In genomic region chr19:37779139-37780035, GRCh38 we compare ENCODE assay signal across 8 cellular contexts. TPM values are rescaled to one million over a fixed set of nuclear protein-coding genes. Genes with fewer than 3 reads are reported as not detected.
DNase-seq lines count a peak whose midpoint lies in the region; TF ChIP-seq lines count a peak whose summit lies in the region.

Gene ZNF573 (minus strand): TSS chr19:37779586. CDS start chr19:37773729, 5,857 bp downstream.

- DNase-seq in GDM1 (lab: John Stamatoyannopoulos, UW) = peak; percentile 84
- peak; percentile 94 for DNase-seq in NAMALWA (ENCODE audit: low spot score)
- DNase-seq in SK-MEL-5 (ENCODE audit: low read depth, low spot score) = peak; percentile 84
- peak; percentile 89 for DNase-seq in activated naive CD4-positive, alpha-beta T cell treated with anti-CD3 and anti-CD28 coated beads, Interleukin-2, amount 10 ng/mL, durations not matched to agents 7 days and 5 days
- DNase-seq in globus pallidus (ENCODE audit: low spot score) = peak; percentile 90
- DNase-seq in non-pigmented ciliary epithelial cell (ENCODE audit: low read depth) = peak; percentile 63
- peak; percentile 98 for DNase-seq in superior temporal gyrus (ENCODE audit: extremely low spot score)

- H3K27ac ChIP-seq in HEK293 (ENCODE audit: extremely low read depth, low read depth, low read length) = peak within 1 kb of the TSS; percentile 86

- TF ChIP-seq CTCF in HEK293 (tag by site-specific recombination; IDR thresholded peaks at IDR 0.05) = peak; percentile 77

- H3K4me3 Mint-ChIP-seq in activated naive CD4-positive, alpha-beta T cell treated with anti-CD3 and anti-CD28 coated beads, Interleukin-2, amount 10 ng/mL, durations not matched to agents 7 days and 5 days = peak within 1 kb of the TSS; percentile 88

- H3K36me3 Mint-ChIP-seq in activated naive CD4-positive, alpha-beta T cell treated with anti-CD3 and anti-CD28 coated beads, Interleukin-2, amount 10 ng/mL, durations not matched to agents 7 days and 5 days = peaks cover 25% of the 10 kb centered on the region

- peak within 1 kb of the TSS; percentile 95 for H3K27ac Mint-ChIP-seq in activated naive CD4-positive, alpha-beta T cell treated with anti-CD3 and anti-CD28 coated beads, Interleukin-2, amount 10 ng/mL, durations not matched to agents 7 days and 5 days

- peaks cover 34% of the 10 kb centered on the region for H3K9me3 Mint-ChIP-seq in activated naive CD4-positive, alpha-beta T cell treated with anti-CD3 and anti-CD28 coated beads, Interleukin-2, amount 10 ng/mL, durations not matched to agents 7 days and 5 days

- CTCF ChIA-PET in HEK293 (lab: Yijun Ruan, JAX) = interaction anchor here (0.6 kb wide), 2 partner anchors 669 to 1311 kb away, joined by 3 read pairs; no protein-coding TSS in a partner anchor
- CTCF ChIA-PET in activated naive CD4-positive, alpha-beta T cell treated with anti-CD3 and anti-CD28 coated beads, Interleukin-2, amount 10 ng/mL, durations not matched to agents 7 days and 5 days (lab: Charles Lee) = no interaction called here

- peaks cover 15% of the 10 kb centered on the region for H3K9me3 ChIP-seq in HEK293 (ENCODE audit: control insufficient read depth, insufficient read depth, low read depth, low read length)

- in situ Hi-C loops in SK-MEL-5 (cut with HindIII; ENCODE audit: low pct_unique_long_range_greater_than_20kb, low sequenced_read_pairs) = no loop called here

- no peaks in the 10 kb centered on the region for H3K27me3 Mint-ChIP-seq in activated naive CD4-positive, alpha-beta T cell treated with anti-CD3 and anti-CD28 coated beads, Interleukin-2, amount 10 ng/mL, durations not matched to agents 7 days and 5 days

- POLR2A ChIA-PET in HEK293 (lab: Yijun Ruan, JAX) = interaction anchor here (0.6 to 2.3 kb wide), 22 partner anchors 10 to 1651 kb away, joined by 3 to 21 read pairs (median 5); partner anchors contain the start of genes PSMD8, SIPA1L3, WDR87 and ZNF383

- H3K36me3 ChIP-seq in HEK293 (ENCODE audit: control insufficient read depth in 2 of 2, insufficient read depth in 1 of 2, low read length in 2 of 2) = peaks cover 0 to 20% of the 10 kb centered on the region in 2 experiments; a peak in 2 of 3 replicates

- peak within 1 kb of the TSS; percentile 56 for H3K4me3 ChIP-seq in HEK293 (ENCODE audit: low read depth, low read length)

- peaks cover 17% of the 10 kb centered on the region for H3K4me1 Mint-ChIP-seq in activated naive CD4-positive, alpha-beta T cell treated with anti-CD3 and anti-CD28 coated beads, Interleukin-2, amount 10 ng/mL, durations not matched to agents 7 days and 5 days

- H3K4me1 ChIP-seq in HEK293 (ENCODE audit: control insufficient read depth, insufficient read depth, low read length) = peaks cover 3% of the 10 kb centered on the region; the same call in 1 of the 2 replicates

TF ChIP-seq in HEK293, 187 proteins besides CTCF, POLR2A, EP300 and RAD21 (continues in another document):
- TF ChIP-seq ZNF133 (tag by site-specific recombination; IDR thresholded peaks at IDR 0.05) (no peak; the same call in 1 of the 2 replicates), ZNF311 (tag by site-specific recombination; IDR thresholded peaks at IDR 0.05; ENCODE audit: borderline replicate concordance) (0 out of 2 replicates have a peak, but pooled peaks have one; percentile 74), ZNF513 (tag by site-specific recombination; IDR thresholded peaks at IDR 0.05) (no peak), ZBTB21 (tag by site-specific recombination; IDR thresholded peaks at IDR 0.05) (peak; percentile 74), ZSCAN4 (tag by site-specific recombination; IDR thresholded peaks at IDR 0.05) (peak; percentile 50; the same call in 1 of the 2 replicates), ZNF610 (tag by site-specific recombination; IDR thresholded peaks at IDR 0.05; ENCODE audit: borderline replicate concordance) (peak; percentile 84), REPIN1 (tag by site-specific recombination; IDR thresholded peaks at IDR 0.05; ENCODE audit: low read depth) (peak; percentile 91; the same call in 1 of the 2 replicates), PRDM2 (tag by site-specific recombination; IDR thresholded peaks at IDR 0.05; ENCODE audit: borderline replicate concordance) (peak; percentile 84; the same call in 1 of the 2 replicates), ZNF785 (tag by site-specific recombination; IDR thresholded peaks at IDR 0.05) (peak; percentile 87), ZNF426 (tag by site-specific recombination; IDR thresholded peaks at IDR 0.05) (no peak), ZNF48 (tag by site-specific recombination; IDR thresholded peaks at IDR 0.05) (no peak), ELK4 (IDR thresholded peaks at IDR 0.05; ENCODE audit: borderline replicate concordance, low read depth, low read length) (no peak), ZNF600 (tag by site-specific recombination; IDR thresholded peaks at IDR 0.05) (peak; percentile 49; the same call in 1 of the 2 replicates), ZNF423 (tag by site-specific recombination; IDR thresholded peaks at IDR 0.05) (no peak), KLF10 (tag by site-specific recombination; IDR thresholded peaks at IDR 0.05) (no peak; the same call in none of the 2 replicates)

RNA-seq across cellular contexts. Expression of gene ZNF573, which starts in this region (rescaled TPM):
- 0.92 and 2.4 TPM in 2 replicates for total RNA-seq in SK-MEL-5 (2014; rRNA removed; shearing (Covaris generic))
- 0.56 and 2.2 TPM in 2 replicates for polyA plus RNA-seq in SK-MEL-5 (2015; cell fraction: cytosol; rRNA removed)
- polyA plus RNA-seq in SK-MEL-5 (2015; cell fraction: nucleus; rRNA removed) = 1.1 and 3.7 TPM in 2 replicates

Comparison
In these comparisons a context has a peak if more than half of its experiments do, and no peak if none do; other contexts are left out.
1. Peak in every context shown above with its lines: DNase-seq, H3K4me3 ChIP-seq and H3K27ac ChIP-seq.